ENCODE assay signal across 16 cellular contexts in the genomic region with DNA sequence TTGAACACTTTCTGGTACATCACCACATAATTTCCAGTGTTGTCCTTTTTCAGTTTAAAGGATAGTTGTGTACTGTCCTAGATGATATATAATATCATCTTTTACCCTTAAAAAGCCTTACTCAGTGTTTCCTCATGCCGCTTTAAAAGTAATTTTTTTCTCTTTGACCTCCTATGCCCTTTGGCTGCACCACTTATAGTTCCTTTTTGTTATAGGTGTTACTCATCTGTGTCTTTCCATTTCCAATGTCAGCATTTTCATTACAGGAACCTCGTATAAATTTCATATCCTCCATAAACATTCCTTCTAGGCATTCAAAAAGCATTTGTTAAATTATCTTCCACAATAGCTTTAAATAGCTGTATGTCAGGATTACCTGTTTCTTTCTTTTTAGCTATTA.
"Had no signal": no experiment of that assay in that cellular context is flagged by ENCODE, and none has a peak within 500 bp of the region (broad histone marks: within the 10 kb centered on the region; RNA-seq: fewer than 3 reads in every experiment).

No MANE protein-coding gene starts in this region.

- H3K4me1 ChIP-seq: neural progenitor cell had no signal

- H3K4me1 Mint-ChIP-seq: neural progenitor cell had no signal

- H3K27ac Mint-ChIP-seq: activated CD8-positive, alpha-beta memory T cell treated with anti-CD3 and anti-CD28 coated beads, Interleukin-2, amount 10 ng/mL, durations not matched to agents 7 days and 5 days; activated naive CD8-positive, alpha-beta T cell; mesothelial cell of epicardium; neural progenitor cell had no signal

- H3K27me3 Mint-ChIP-seq: activated CD8-positive, alpha-beta memory T cell treated with anti-CD3 and anti-CD28 coated beads, Interleukin-2, amount 10 ng/mL, durations not matched to agents 7 days and 5 days; activated naive CD8-positive, alpha-beta T cell had no signal

- H3K27me3 ChIP-seq: neural progenitor cell, ovary had no signal

- H3K9me3 ChIP-seq: lower lobe of right lung, ovary had no signal

- H3K4me2 ChIP-seq: neural progenitor cell had no signal

- H3K4me3 Mint-ChIP-seq: activated CD8-positive, alpha-beta memory T cell treated with anti-CD3 and anti-CD28 coated beads, Interleukin-2, amount 10 ng/mL, durations not matched to agents 7 days and 5 days; activated naive CD8-positive, alpha-beta T cell; activated T-cell treated with anti-CD3 and anti-CD28 coated beads, Interleukin-2, amount 50 U/mL, for 4 hours; mesothelial cell of epicardium; neural progenitor cell had no signal

- H3K36me3 ChIP-seq: ovary had no signal

- DNase-seq: activated CD4-positive, alpha-beta T cell treated with anti-CD3 and anti-CD28 coated beads, Interleukin-2, amount 50 U/mL, for 48 hours; activated CD4-positive, CD25-positive, alpha-beta regulatory T cell treated with anti-CD3 and anti-CD28 coated beads, Interleukin-2, amount 50 U/mL, for 72 hours; activated CD8-positive, alpha-beta memory T cell treated with anti-CD3 and anti-CD28 coated beads, Interleukin-2, amount 10 ng/mL, durations not matched to agents 7 days and 5 days; activated effector memory CD4-positive, alpha-beta T cell treated with anti-CD3 and anti-CD28 coated beads, Interleukin-2, amount 50 U/mL, for 16 hours; activated T-cell treated with anti-CD3 and anti-CD28 coated beads, Interleukin-2, amount 50 U/mL, for 4 hours; amniotic stem cell; effector CD4-positive, alpha-beta T cell; foreskin fibroblast; head of caudate nucleus; lower lobe of right lung; ovary; SW 1271 had no signal

- H3K9ac ChIP-seq: neural progenitor cell had no signal

- ATAC-seq: activated CD8-positive, alpha-beta memory T cell treated with anti-CD3 and anti-CD28 coated beads, Interleukin-2, amount 10 ng/mL, durations not matched to agents 7 days and 5 days; activated T-cell treated with anti-CD3 and anti-CD28 coated beads, Interleukin-2, amount 50 U/mL, for 4 hours; lower lobe of right lung; sciatic nerve had no signal

- H3K4me3 ChIP-seq: lower lobe of right lung, neural progenitor cell, ovary had no signal

- H2AFZ ChIP-seq: neural progenitor cell had no signal

- H3K9me3 Mint-ChIP-seq: activated T-cell treated with anti-CD3 and anti-CD28 coated beads, Interleukin-2, amount 50 U/mL, for 4 hours had no signal

- H3K27ac ChIP-seq: lower lobe of right lung, neural progenitor cell, ovary had no signal
